In the genomic region with DNA sequence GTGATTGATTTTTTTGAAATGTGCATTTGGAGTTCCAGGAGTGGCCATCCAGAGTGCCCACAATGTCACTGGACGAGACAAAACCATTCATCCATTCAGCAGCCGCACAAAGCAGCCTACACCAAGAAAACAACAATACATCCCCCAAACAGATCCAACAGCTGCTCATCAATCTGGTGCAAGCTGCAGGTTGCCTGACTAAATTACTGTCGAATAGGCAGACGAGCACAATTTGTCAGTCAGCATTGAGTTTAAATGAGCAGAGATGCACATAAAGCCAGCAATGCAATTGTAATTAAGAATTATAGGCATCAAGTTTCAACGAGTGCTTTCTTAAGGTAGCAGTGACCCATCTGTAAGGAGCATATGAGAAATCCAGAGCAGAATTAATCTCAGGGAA, we compare ENCODE assay signal across 21 cellular contexts. TPM values are rescaled to one million over a fixed set of nuclear protein-coding genes. Genes with fewer than 3 reads are reported as not detected.
DNase-seq lines count a peak whose midpoint lies in the region; ATAC-seq, FAIRE-seq and TF ChIP-seq lines count a peak whose summit lies in the region.
"Had no signal": no experiment of that assay in that cellular context is flagged by ENCODE, and none has a peak within 500 bp of the region (broad histone marks: within the 10 kb centered on the region; RNA-seq: fewer than 3 reads in every experiment).

No MANE protein-coding gene starts in this region.

- H3K9ac ChIP-seq in neural cell (ENCODE audit: low read length), result no peak overlapping the region
- H3K9ac ChIP-seq: BLaER1, KMS-11 had no signal

- DNase-seq in NCI-H146 (lab: John Stamatoyannopoulos, UW) (peak; percentile 16), NCI-H146 treated with DMSO at 0.1 percent for 48 hours (lab: John Stamatoyannopoulos, UW; ENCODE audit: unreplicated experiment) (no peak), NCI-H2171 (lab: John Stamatoyannopoulos, UW) (peak; percentile 32), NCI-H748 treated with DMSO at 0.1 percent for 48 hours (lab: John Stamatoyannopoulos, UW) (peak; percentile 47), heart left ventricle (no peak), SHP77 (lab: John Stamatoyannopoulos, UW) (no peak), D721Med (ENCODE audit: insufficient read length, low spot score) (no peak)
- DNase-seq: CD8-positive, alpha-beta memory T cell; EL; HFFc6; NCI-H1436 treated with DMSO at 0.1 percent for 48 hours; Right ventricle myocardium superior; T-helper 1 cell had no signal

- H3K36me3 ChIP-seq in neural cell (ENCODE audit: insufficient read depth, low read length) (no peaks in the 10 kb centered on the region), heart left ventricle (no peaks in the 10 kb centered on the region)
- H3K36me3 ChIP-seq: BLaER1 had no signal

- H3K4me1 ChIP-seq in heart left ventricle, result no peaks in the 10 kb centered on the region
- H3K4me1 ChIP-seq: BLaER1 had no signal

- TF ChIP-seq CTCF in neural cell (IDR thresholded peaks at IDR 0.05; ENCODE audit: poor library complexity, severe bottlenecking), result no peak
- no peak for TF ChIP-seq CTCF in heart left ventricle (IDR thresholded peaks at IDR 0.05)
- no peak for TF ChIP-seq CTCF in D721Med (IDR thresholded peaks at IDR 0.05; ENCODE audit: insufficient read depth, missing control alignments)

- TF ChIP-seq RAD21 in neural cell (conservative IDR thresholded peaks at IDR 0.05), result no peak

- H3K27ac ChIP-seq in neural cell (ENCODE audit: low read length) (no peak overlapping the region), heart left ventricle (no peak overlapping the region)
- H3K27ac ChIP-seq: BLaER1, KMS-11 had no signal

- FAIRE-seq in D721Med (lab: Jason Lieb, UNC), result no peak
- FAIRE-seq: H54, RCC 7860 had no signal

- H3K9me3 ChIP-seq in neural cell (ENCODE audit: low read length) (no peaks in the 10 kb centered on the region), heart left ventricle (no peaks in the 10 kb centered on the region)
- H3K9me3 ChIP-seq: BLaER1 had no signal

- H3F3A ChIP-seq in neural cell (ENCODE audit: insufficient read depth, low read length, poor library complexity, severe bottlenecking), result no peaks in the 10 kb centered on the region

- TF ChIP-seq POLR2A in heart left ventricle (IDR thresholded peaks at IDR 0.05), result no peak

- no peak overlapping the region for H3K4me2 ChIP-seq in neural cell (ENCODE audit: low read length)
- H3K4me2 ChIP-seq: BLaER1, KMS-11 had no signal

- WGBS in heart left ventricle, 4 donors, result 87 to 92% (median 89%) methylated on average over 5 of the region's 5 CpGs

- H3K4me3 ChIP-seq in neural cell (ENCODE audit: low read length), result no peak overlapping the region
- H3K4me3 ChIP-seq in heart left ventricle, result no peak overlapping the region
- H3K4me3 ChIP-seq: BLaER1 had no signal

- no peaks in the 10 kb centered on the region for H3K9me2 ChIP-seq in neural cell (ENCODE audit: insufficient read depth, low read length)

- no peak for ATAC-seq in heart left ventricle
- ATAC-seq: SK-N-SH treated with all-trans-retinoic acid at 6 μM for 48 hours had no signal

- H2AFZ ChIP-seq in neural cell (ENCODE audit: low read depth, low read length), result no peak overlapping the region

- H3K79me2 ChIP-seq in neural cell (replicated peaks; ENCODE audit: insufficient read depth, low read length), result no peaks in the 10 kb centered on the region

- intact Hi-C loops in heart left ventricle (cut with DNase I), result no loop called here

- H4K20me1 ChIP-seq in neural cell (ENCODE audit: insufficient read depth), result no peaks in the 10 kb centered on the region
- H4K20me1 ChIP-seq: BLaER1 had no signal

- peak; percentile 58 for TF ChIP-seq EP300 in neural cell (conservative IDR thresholded peaks at IDR 0.05; ENCODE audit: poor library complexity, severe bottlenecking)

- H3K27me3 ChIP-seq in neural cell (ENCODE audit: insufficient read depth, low read depth, low read length) (no peaks in the 10 kb centered on the region), heart left ventricle (no peaks in the 10 kb centered on the region)
- H3K27me3 ChIP-seq: BLaER1 had no signal

TF ChIP-seq in neural cell, 6 proteins besides CTCF, POLR2A, EP300 and RAD21:
- TF ChIP-seq TAF1 (IDR thresholded peaks at IDR 0.05; ENCODE audit: low read depth), result no peak
- TF ChIP-seq SMC3 (conservative IDR thresholded peaks at IDR 0.05; ENCODE audit: poor library complexity), result no peak
- TF ChIP-seq MXI1 (conservative IDR thresholded peaks at IDR 0.05; ENCODE audit: poor library complexity, severe bottlenecking), result no peak
- no peak for TF ChIP-seq POLR2AphosphoS5 (IDR thresholded peaks at IDR 0.05)
- no peak for TF ChIP-seq EZH2 (IDR thresholded peaks at IDR 0.05; ENCODE audit: borderline replicate concordance, insufficient read depth, low read length, poor library complexity, severe bottlenecking)
- TF ChIP-seq REST (IDR thresholded peaks at IDR 0.05; ENCODE audit: borderline replicate concordance), result no peak

RNA-seq across cellular contexts. Expression of gene HRH4, which starts 42.7 kb away (rescaled TPM):
- polyA plus RNA-seq in neural cell (0.12 TPM in 1 of 2 replicates, not detected in the other), heart left ventricle (not detected)
- not detected in 2 replicates for polyA minus RNA-seq in neural cell
- under 1 TPM in 3 of 9 donors, not detected in 6; 0.16 to 0.24 (median 0.23) TPM for total RNA-seq in heart left ventricle
- total RNA-seq: A172; CD8-positive, alpha-beta memory T cell; HFFc6; M059J; Right ventricle myocardium superior had no signal
- polyA plus RNA-seq: CD8-positive, alpha-beta memory T cell had no signal

Comparison
In these comparisons a context has a peak if more than half of its experiments do, and no peak if none do; other contexts are left out.
1. DNase-seq: peak in NCI-H146 (single experiment), NCI-H2171 (single experiment) and NCI-H748 treated with DMSO at 0.1 percent for 48 hours (single experiment); none in NCI-H146 treated with DMSO at 0.1 percent for 48 hours (single experiment), heart left ventricle (0 of 5), SHP77 (0 of 2) and D721Med (single experiment).